In the genomic region with DNA sequence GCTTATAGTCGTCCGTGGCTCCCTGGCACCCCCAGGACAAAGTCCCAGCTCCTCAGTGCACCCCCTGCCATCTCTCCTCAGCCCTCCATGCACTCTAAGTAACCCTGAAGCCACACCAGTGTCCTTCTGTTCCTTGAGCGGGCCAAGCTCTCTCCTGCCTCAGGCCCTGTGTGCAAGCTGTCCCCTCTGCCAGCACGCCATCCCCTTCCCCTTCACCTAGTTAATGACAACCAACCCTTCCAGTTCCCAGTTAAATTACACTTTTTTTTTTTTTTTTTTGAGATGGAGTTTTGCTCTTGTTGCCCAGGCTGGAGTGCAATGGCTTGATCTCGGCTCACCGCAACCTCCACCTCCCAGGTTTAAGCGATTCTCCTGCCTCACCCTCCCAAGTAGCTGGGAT, we compare ENCODE assay signal across 8 cellular contexts. TPM values are rescaled to one million over a fixed set of nuclear protein-coding genes. Genes with fewer than 3 reads are reported as not detected.
DNase-seq lines count a peak whose midpoint lies in the region; ATAC-seq, FAIRE-seq and TF ChIP-seq lines count a peak whose summit lies in the region.
"Not testable (repeated sequence)": the region's sequence is repeated elsewhere in the genome, so short reads cannot be mapped to it uniquely, and the experiment has no call there.
"Had no signal": no experiment of that assay in that cellular context is flagged by ENCODE, and none has a peak within 500 bp of the region (broad histone marks: within the 10 kb centered on the region; RNA-seq: fewer than 3 reads in every experiment).

No MANE protein-coding gene starts in this region.

- not testable (repeated sequence) for H3K4me3 ChIP-seq in mammary epithelial cell (replicated peaks in 1 of 3; ENCODE audit: insufficient read depth in 1 of 3, low read depth in 2 of 3, low read length in 3 of 3); gastroesophageal sphincter; HepG2 (replicated peaks in 1 of 3; ENCODE audit: insufficient read depth in 1 of 3, low read depth in 2 of 3, low read length in 3 of 3); parathyroid adenoma (ENCODE audit: low read depth, low read length); stomach

- not testable (repeated sequence) for H2AFZ ChIP-seq in mammary epithelial cell (ENCODE audit: low read depth, low read length); HepG2 (ENCODE audit: low read length); parathyroid adenoma

- H3K9me3 Mint-ChIP-seq in Calu3 (ENCODE audit: low read depth, unreplicated experiment), result not testable (repeated sequence)

- TF ChIP-seq POLR2A in gastroesophageal sphincter (IDR thresholded peaks at IDR 0.05); HepG2 (IDR thresholded peaks at IDR 0.05; ENCODE audit: insufficient read depth in 1 of 2, low read depth in 2 of 2, low read length in 2 of 2); stomach (IDR thresholded peaks at IDR 0.05): not testable (repeated sequence)

- TF ChIP-seq CTCF in Calu3 (IDR thresholded peaks at IDR 0.05; ENCODE audit: unreplicated experiment); RWPE1 (conservative IDR thresholded peaks at IDR 0.05; ENCODE audit: low read depth); mammary epithelial cell (conservative IDR thresholded peaks at IDR 0.05 in 1 of 2, IDR thresholded peaks at IDR 0.05 in 1 of 2; ENCODE audit: extremely low read depth in 1 of 2, insufficient read depth in 1 of 2, low read depth in 1 of 2, low read length in 2 of 2); gastroesophageal sphincter (IDR thresholded peaks at IDR 0.05); HepG2 (CRISPR knock-in tag; IDR thresholded peaks at IDR 0.05); parathyroid adenoma (IDR thresholded peaks at IDR 0.05); stomach (IDR thresholded peaks at IDR 0.05): not testable (repeated sequence)

- peaks cover 51% of the 10 kb centered on the region for H3K4me1 Mint-ChIP-seq in Calu3 (ENCODE audit: low read depth, unreplicated experiment)

- FAIRE-seq in HepG2 (lab: Jason Lieb, UNC), result not testable (repeated sequence)

- BruUV-seq in Calu3 (replicated peaks; lab: Mats Ljungman, UMichigan); mammary epithelial cell (replicated peaks; lab: Mats Ljungman, UMichigan); HepG2 (replicated peaks; lab: Mats Ljungman, UMichigan): not testable (repeated sequence)

- not testable (repeated sequence) for H3K9me3 ChIP-seq in mammary epithelial cell (replicated peaks; ENCODE audit: insufficient read depth, low read length); gastroesophageal sphincter; HepG2 (ENCODE audit: low read length); parathyroid adenoma (ENCODE audit: control insufficient read depth, low read length); stomach

- peaks cover 34% of the 10 kb centered on the region for H3K27me3 Mint-ChIP-seq in Calu3 (ENCODE audit: unreplicated experiment)

- 40% methylated on average over 5 of the region's 7 CpGs for WGBS in mammary epithelial cell (ENCODE audit: low coverage, missing lambda C conversion rate)
- 79 to 85% methylated on average over 4 of the region's 7 CpGs for WGBS in gastroesophageal sphincter (ENCODE audit: low coverage in 1 of 2), 2 donors
- 76% methylated on average over 7 of the region's 7 CpGs for WGBS in HepG2 (ENCODE audit: low lambda C conversion rate)
- WGBS in stomach, 5 donors, result 69 to 85% (median 81%) methylated on average over 7 of the region's 7 CpGs

- H3K27me3 ChIP-seq in mammary epithelial cell (ENCODE audit: insufficient read depth, low read length); gastroesophageal sphincter; HepG2 (ENCODE audit: control insufficient read depth in 1 of 2, insufficient read depth in 2 of 2, low read length in 2 of 2); parathyroid adenoma (ENCODE audit: control insufficient read depth, insufficient read depth, low read length): not testable (repeated sequence)
- H3K27me3 ChIP-seq in stomach, result peaks cover 0 to 27% (median 4%) of the 10 kb centered on the region in 3 donors

- intact Hi-C loops in Calu3 (cut with micrococcal nuclease; ENCODE audit: unreplicated experiment), result loop anchor here (5.0 to 10.0 kb wide), 2 partner anchors 94 to 154 kb away; no protein-coding TSS in a partner anchor
- intact Hi-C loops in mammary epithelial cell (cut with micrococcal nuclease), result loop anchor here (1.0 to 2.0 kb wide), 3 partner anchors 19 to 90 kb away; a partner anchor contains a TSS
- intact Hi-C loops in HepG2 (cut with micrococcal nuclease; ENCODE audit: unreplicated experiment), result not testable (repeated sequence)
- intact Hi-C loops in stomach (cut with DNase I; ENCODE audit: low total_unique reads), result loop anchor here (5.0 kb wide), 1 partner anchor 99 kb away; no protein-coding TSS in a partner anchor

- POLR2A ChIA-PET in RWPE1 (lab: Yijun Ruan, JAX; ENCODE audit: low non-redundant PET), result interaction anchor here (0.7 to 1.1 kb wide), 2 partner anchors 19 to 43 kb away, joined by 4 to 6 read pairs; a partner anchor contains a TSS
- POLR2A ChIA-PET in HepG2 (lab: Yijun Ruan, JAX), result interaction anchor here (1.2 to 2.1 kb wide), 4 partner anchors 9 to 131 kb away, joined by 4 to 11 read pairs (median 8); a partner anchor contains a TSS

- CTCF ChIA-PET in Calu3 (lab: Charles Lee) (interaction anchor here (1.1 to 5.3 kb wide), 6 partner anchors 8 to 121 kb away, joined by 3 to 45 read pairs (median 5); a partner anchor contains a TSS), RWPE1 (lab: Yijun Ruan, JAX) (interaction anchor here (1.4 to 2.1 kb wide), 4 partner anchors 101 to 156 kb away, joined by 4 to 7 read pairs (median 5); no protein-coding TSS in a partner anchor), HepG2 (lab: Yijun Ruan, JAX; ENCODE audit: low intra/inter-chr PET ratio, low total read pairs) (interaction anchor here (1.5 kb wide), 1 partner anchor 96 kb away, joined by 6 read pairs; no protein-coding TSS in a partner anchor)
- CTCF ChIA-PET in mammary epithelial cell (lab: Charles Lee; ENCODE audit: low non-redundant PET), result not testable (repeated sequence)

- ATAC-seq in gastroesophageal sphincter, HepG2: not testable (repeated sequence)

- peak overlapping the region; percentile 69 for H3K27ac Mint-ChIP-seq in Calu3 (ENCODE audit: unreplicated experiment)

- H3K4me1 ChIP-seq in mammary epithelial cell (ENCODE audit: insufficient read depth, low read length) (peaks cover 37% of the 10 kb centered on the region), gastroesophageal sphincter (peaks cover 0 to 53% (median 18%) of the 10 kb centered on the region in 3 donors), HepG2 (ENCODE audit: insufficient read depth, low read length) (peaks cover 44% of the 10 kb centered on the region), stomach (peaks cover 25 to 70% (median 49%) of the 10 kb centered on the region in 4 donors)
- not testable (repeated sequence) for H3K4me1 ChIP-seq in parathyroid adenoma

- H3K4me2 ChIP-seq in mammary epithelial cell (ENCODE audit: insufficient read depth, low read depth, low read length) (peak overlapping the region; percentile 66), HepG2 (ENCODE audit: low read depth, low read length) (0 out of 2 replicates have a peak overlapping the region, but pooled peaks have one; percentile 67)
- not testable (repeated sequence) for H3K4me2 ChIP-seq in parathyroid adenoma (ENCODE audit: low read length)

- dilution Hi-C loops in mammary epithelial cell (cut with HindIII; ENCODE audit: low sequenced_read_pairs), result not testable (repeated sequence)

- not testable (repeated sequence) for TF ChIP-seq EP300 in gastroesophageal sphincter (IDR thresholded peaks at IDR 0.05); HepG2 (IDR thresholded peaks at IDR 0.05; ENCODE audit: low read depth in 2 of 2, low read length in 2 of 2); HepG2 (CRISPR knock-in tag; IDR thresholded peaks at IDR 0.05; ENCODE audit: borderline replicate concordance); stomach (IDR thresholded peaks at IDR 0.05)

- H3K79me2 ChIP-seq in mammary epithelial cell (ENCODE audit: insufficient read depth, low read length); HepG2 (ENCODE audit: insufficient read depth, low read length); parathyroid adenoma: not testable (repeated sequence)

- H3K36me3 Mint-ChIP-seq in Calu3 (ENCODE audit: insufficient read depth, unreplicated experiment), result peaks cover 73% of the 10 kb centered on the region

- in situ Hi-C loops in mammary epithelial cell (cut with MboI; ENCODE audit: low sequenced_read_pairs in 2 of 2); HepG2 (cut with HindIII; ENCODE audit: extremely low pct_ligation_motif_present, low pct_unique_long_range_greater_than_20kb): not testable (repeated sequence)

- TF ChIP-seq RAD21 in HepG2 (CRISPR knock-in tag; IDR thresholded peaks at IDR 0.05), result not testable (repeated sequence)

- not testable (repeated sequence) for H3K9ac ChIP-seq in mammary epithelial cell (ENCODE audit: insufficient read depth, low read length); HepG2 (ENCODE audit: insufficient read depth, low read depth, low read length); parathyroid adenoma

- H3K4me3 Mint-ChIP-seq in Calu3 (ENCODE audit: low read depth, unreplicated experiment), result peak overlapping the region; percentile 19

- not testable (repeated sequence) for H4K20me1 ChIP-seq in mammary epithelial cell (ENCODE audit: insufficient read depth, low read length); HepG2 (ENCODE audit: insufficient read depth, low read length)

- H3K36me3 ChIP-seq in mammary epithelial cell (ENCODE audit: insufficient read depth, low read length); gastroesophageal sphincter; HepG2 (replicated peaks in 1 of 2; ENCODE audit: control insufficient read depth in 1 of 2, insufficient read depth in 2 of 2, low read length in 2 of 2); parathyroid adenoma (ENCODE audit: control insufficient read depth, insufficient read depth, low read length); stomach: not testable (repeated sequence)

- peak overlapping the region; percentile 97 for H3K27ac ChIP-seq in RWPE1
- peak overlapping the region; percentile 37 for H3K27ac ChIP-seq in mammary epithelial cell (ENCODE audit: insufficient read depth, low read depth, low read length)
- peak overlapping the region in 3 of 4 donors; percentile 69 to 81 (median 70) for H3K27ac ChIP-seq in gastroesophageal sphincter
- not testable (repeated sequence) for H3K27ac ChIP-seq in HepG2 (ENCODE audit: extremely low read length, insufficient read depth, low read length)
- H3K27ac ChIP-seq in parathyroid adenoma, result peak overlapping the region; percentile 40
- H3K27ac ChIP-seq in stomach, result peak overlapping the region in 3 of 5 donors; percentile 51 to 80 (median 55)

- not testable (repeated sequence) for DNase-seq in Calu3; RWPE1 (ENCODE audit: low spot score); mammary epithelial cell; HepG2 (ENCODE audit: low spot score); stomach

RNA-seq across cellular contexts. Expression of a gene that starts 19.3 kb away (rescaled TPM):
- total RNA-seq in Calu3 (2022) (98.1 and 109 TPM in 2 replicates), mammary epithelial cell (10 to 100 TPM; 36.3 to 72.1 TPM), gastroesophageal sphincter (10 to 100 TPM; 28.6 to 56.7 (median 47.0) TPM), HepG2 (2016; rRNA removed; fragmentation: Illumina TruSeq; extraction: Trizol) (9.6 and 16.5 TPM in 2 replicates), stomach (100 to 1,000 TPM in 2 of 5 donors, 10 to 100 TPM in 3; 39.3 to 229 (median 75.9) TPM)
- polyA plus RNA-seq in mammary epithelial cell (31.8 TPM), HepG2 (2011; rRNA removed) (39.3 and 48.3 TPM in 2 replicates), stomach (10 to 100 TPM; 46.3 to 63.7 (median 48.8) TPM)
- polyA minus RNA-seq in mammary epithelial cell, result 48.4 TPM
- 2.8 and 3.0 TPM in 2 replicates for total RNA-seq in HepG2 (2016; cell fraction: cytosol; rRNA removed; fragmentation: Illumina TruSeq; extraction: Trizol; ENCODE audit: low read depth)
- total RNA-seq in HepG2 (2016; cell fraction: insoluble cytoplasmic fraction; rRNA removed; fragmentation: Illumina TruSeq; extraction: Trizol), result 8.4 and 15.9 TPM in 2 replicates
- total RNA-seq in HepG2 (2016; cell fraction: membrane; rRNA removed; fragmentation: Illumina TruSeq; extraction: Trizol), result 4.9 and 7.0 TPM in 2 replicates
- 16.4 and 17.2 TPM in 2 replicates for total RNA-seq in HepG2 (2016; cell fraction: nucleus; rRNA removed; fragmentation: Illumina TruSeq; extraction: Trizol)
- 18.2 and 20.7 TPM in 2 replicates for polyA plus RNA-seq in HepG2 (2011; cell fraction: cytosol; rRNA removed)
- 185 and 188 TPM in 2 replicates for polyA plus RNA-seq in HepG2 (2011; cell fraction: nucleus; rRNA removed)
- polyA plus RNA-seq in HepG2 (2012), result 26.4 and 29.2 TPM in 2 replicates
- 3.2 and 3.5 TPM in 2 replicates for polyA plus RNA-seq in HepG2 (2016; cell fraction: cytosol; fragmentation: Illumina TruSeq; extraction: Trizol; ENCODE audit: low read depth)
- polyA plus RNA-seq in HepG2 (2016; cell fraction: insoluble cytoplasmic fraction; fragmentation: Illumina TruSeq; extraction: Trizol; ENCODE audit: low read depth), result 14.6 and 14.8 TPM in 2 replicates
- polyA plus RNA-seq in HepG2 (2016; cell fraction: membrane; fragmentation: Illumina TruSeq; extraction: Trizol; ENCODE audit: low read depth), result 6.2 and 6.8 TPM in 2 replicates
- 61.4 and 71.7 TPM in 2 replicates for polyA plus RNA-seq in HepG2 (2016; cell fraction: nucleus; fragmentation: Illumina TruSeq; extraction: Trizol; ENCODE audit: insufficient read depth, low read depth)
- 37.0 and 50.0 TPM in 2 replicates for polyA minus RNA-seq in HepG2 (2011; rRNA and poly(A)+ RNA removed; ENCODE audit: low replicate concordance)
- polyA minus RNA-seq in HepG2 (2011; cell fraction: cytosol; rRNA and poly(A)+ RNA removed), result 7.5 and 8.4 TPM in 2 replicates
- polyA minus RNA-seq in HepG2 (2011; cell fraction: nucleus; rRNA and poly(A)+ RNA removed), result 37.6 and 43.0 TPM in 2 replicates

RNA-seq across cellular contexts. Expression of a gene that starts 23.2 kb away (rescaled TPM):
- total RNA-seq in Calu3 (2022) (1.0 and 2.4 TPM in 2 replicates), mammary epithelial cell (1 to 10 TPM; 1.5 to 5.8 TPM), gastroesophageal sphincter (1 to 10 TPM in 1 of 4 donors, under 1 TPM in 3; 0.13 to 1.2 (median 0.30) TPM), HepG2 (2016; rRNA removed; fragmentation: Illumina TruSeq; extraction: Trizol) (0.22 and 0.29 TPM in 2 replicates), stomach (10 to 100 TPM in 1 of 5 donors, 1 to 10 TPM in 1, under 1 TPM in 2, not detected in 1; 0.45 to 23.5 (median 1.1) TPM)
- polyA plus RNA-seq in mammary epithelial cell (0.46 TPM), HepG2 (2011; rRNA removed) (0.18 and 0.30 TPM in 2 replicates), stomach (1 to 10 TPM; 1.1 to 3.5 (median 2.8) TPM)
- polyA minus RNA-seq in mammary epithelial cell, result 0.31 TPM
- total RNA-seq in HepG2 (2016; cell fraction: cytosol; rRNA removed; fragmentation: Illumina TruSeq; extraction: Trizol; ENCODE audit: low read depth), result 0.10 and 0.18 TPM in 2 replicates
- total RNA-seq in HepG2 (2016; cell fraction: insoluble cytoplasmic fraction; rRNA removed; fragmentation: Illumina TruSeq; extraction: Trizol), result 0.27 and 0.45 TPM in 2 replicates
- total RNA-seq in HepG2 (2016; cell fraction: membrane; rRNA removed; fragmentation: Illumina TruSeq; extraction: Trizol), result 0.09 and 0.21 TPM in 2 replicates
- total RNA-seq in HepG2 (2016; cell fraction: nucleus; rRNA removed; fragmentation: Illumina TruSeq; extraction: Trizol), result 0.38 and 0.47 TPM in 2 replicates
- 0.10 and 0.19 TPM in 2 replicates for polyA plus RNA-seq in HepG2 (2011; cell fraction: cytosol; rRNA removed)
- polyA plus RNA-seq in HepG2 (2011; cell fraction: nucleus; rRNA removed), result 1.7 and 2.2 TPM in 2 replicates
- polyA plus RNA-seq in HepG2 (2012), result 1.6 and 2.0 TPM in 2 replicates
- polyA plus RNA-seq in HepG2 (2016; cell fraction: cytosol; fragmentation: Illumina TruSeq; extraction: Trizol; ENCODE audit: low read depth), result 0.05 and 0.07 TPM in 2 replicates
- 0.45 and 0.47 TPM in 2 replicates for polyA plus RNA-seq in HepG2 (2016; cell fraction: insoluble cytoplasmic fraction; fragmentation: Illumina TruSeq; extraction: Trizol; ENCODE audit: low read depth)
- 0.09 and 0.14 TPM in 2 replicates for polyA plus RNA-seq in HepG2 (2016; cell fraction: membrane; fragmentation: Illumina TruSeq; extraction: Trizol; ENCODE audit: low read depth)
- polyA plus RNA-seq in HepG2 (2016; cell fraction: nucleus; fragmentation: Illumina TruSeq; extraction: Trizol; ENCODE audit: insufficient read depth, low read depth), result 1.5 and 1.6 TPM in 2 replicates
- 0.16 and 0.23 TPM in 2 replicates for polyA minus RNA-seq in HepG2 (2011; rRNA and poly(A)+ RNA removed; ENCODE audit: low replicate concordance)
- 0.18 and 0.69 TPM in 2 replicates for polyA minus RNA-seq in HepG2 (2011; cell fraction: cytosol; rRNA and poly(A)+ RNA removed)
- 0.25 and 0.39 TPM in 2 replicates for polyA minus RNA-seq in HepG2 (2011; cell fraction: nucleus; rRNA and poly(A)+ RNA removed)
- total RNA-seq: H4 had no signal

RNA-seq across cellular contexts. Expression of a gene that starts 33.1 kb away (rescaled TPM):
- total RNA-seq in Calu3 (2022) (9.6 and 9.9 TPM in 2 replicates), mammary epithelial cell (1 to 10 TPM in 1 of 2 donors, under 1 TPM in 1; 0.50 to 2.0 TPM), gastroesophageal sphincter (under 1 TPM in 3 of 4 donors, not detected in 1; 0.16 to 0.42 (median 0.27) TPM), HepG2 (2016; rRNA removed; fragmentation: Illumina TruSeq; extraction: Trizol) (0.17 and 0.20 TPM in 2 replicates), stomach (1 to 10 TPM in 2 of 5 donors, under 1 TPM in 1, not detected in 2; 0.92 to 4.6 (median 1.0) TPM)
- polyA plus RNA-seq in mammary epithelial cell (0.45 TPM), HepG2 (2011; rRNA removed) (0.46 and 0.51 TPM in 2 replicates), stomach (under 1 TPM in 2 of 3 donors, not detected in 1; 0.19 to 0.75 TPM)
- 2.7 TPM for polyA minus RNA-seq in mammary epithelial cell
- 0.09 TPM in 1 of 2 replicates, not detected in the other for total RNA-seq in HepG2 (2016; cell fraction: cytosol; rRNA removed; fragmentation: Illumina TruSeq; extraction: Trizol; ENCODE audit: low read depth)
- 0.15 and 0.19 TPM in 2 replicates for total RNA-seq in HepG2 (2016; cell fraction: insoluble cytoplasmic fraction; rRNA removed; fragmentation: Illumina TruSeq; extraction: Trizol)
- total RNA-seq in HepG2 (2016; cell fraction: membrane; rRNA removed; fragmentation: Illumina TruSeq; extraction: Trizol), result 0.10 and 0.15 TPM in 2 replicates
- 0.25 and 0.43 TPM in 2 replicates for total RNA-seq in HepG2 (2016; cell fraction: nucleus; rRNA removed; fragmentation: Illumina TruSeq; extraction: Trizol)
- polyA plus RNA-seq in HepG2 (2011; cell fraction: cytosol; rRNA removed), result 0.14 and 0.17 TPM in 2 replicates
- polyA plus RNA-seq in HepG2 (2011; cell fraction: nucleus; rRNA removed), result 3.1 and 3.8 TPM in 2 replicates
- polyA plus RNA-seq in HepG2 (2012), result 0.72 and 0.89 TPM in 2 replicates
- 0.03 TPM in 1 of 2 replicates, not detected in the other for polyA plus RNA-seq in HepG2 (2016; cell fraction: cytosol; fragmentation: Illumina TruSeq; extraction: Trizol; ENCODE audit: low read depth)
- 0.05 and 0.12 TPM in 2 replicates for polyA plus RNA-seq in HepG2 (2016; cell fraction: insoluble cytoplasmic fraction; fragmentation: Illumina TruSeq; extraction: Trizol; ENCODE audit: low read depth)
- 0.11 TPM in 1 of 2 replicates, not detected in the other for polyA plus RNA-seq in HepG2 (2016; cell fraction: membrane; fragmentation: Illumina TruSeq; extraction: Trizol; ENCODE audit: low read depth)
- 0.65 and 0.97 TPM in 2 replicates for polyA plus RNA-seq in HepG2 (2016; cell fraction: nucleus; fragmentation: Illumina TruSeq; extraction: Trizol; ENCODE audit: insufficient read depth, low read depth)
- 3.6 TPM in 2 replicates for polyA minus RNA-seq in HepG2 (2011; rRNA and poly(A)+ RNA removed; ENCODE audit: low replicate concordance)
- polyA minus RNA-seq in HepG2 (2011; cell fraction: cytosol; rRNA and poly(A)+ RNA removed), result 0.20 and 0.35 TPM in 2 replicates
- 2.0 and 2.4 TPM in 2 replicates for polyA minus RNA-seq in HepG2 (2011; cell fraction: nucleus; rRNA and poly(A)+ RNA removed)

RNA-seq across cellular contexts. Expression of a gene that starts 42.7 kb away (rescaled TPM):
- 75.0 and 76.7 TPM in 2 replicates for total RNA-seq in Calu3 (2022)
- 10 to 100 TPM; 35.3 to 45.9 TPM for total RNA-seq in mammary epithelial cell
- polyA plus RNA-seq in mammary epithelial cell, result 32.1 TPM
- 15.8 TPM for polyA minus RNA-seq in mammary epithelial cell
- total RNA-seq in gastroesophageal sphincter, result 10 to 100 TPM; 28.9 to 33.1 (median 32.7) TPM
- total RNA-seq in HepG2 (2016; rRNA removed; fragmentation: Illumina TruSeq; extraction: Trizol), result 46.6 and 52.3 TPM in 2 replicates
- 5.2 and 5.4 TPM in 2 replicates for total RNA-seq in HepG2 (2016; cell fraction: cytosol; rRNA removed; fragmentation: Illumina TruSeq; extraction: Trizol; ENCODE audit: low read depth)
- 41.4 and 47.5 TPM in 2 replicates for total RNA-seq in HepG2 (2016; cell fraction: insoluble cytoplasmic fraction; rRNA removed; fragmentation: Illumina TruSeq; extraction: Trizol)
- total RNA-seq in HepG2 (2016; cell fraction: membrane; rRNA removed; fragmentation: Illumina TruSeq; extraction: Trizol), result 11.1 and 15.5 TPM in 2 replicates
- total RNA-seq in HepG2 (2016; cell fraction: nucleus; rRNA removed; fragmentation: Illumina TruSeq; extraction: Trizol), result 19.7 and 21.0 TPM in 2 replicates
- polyA plus RNA-seq in HepG2 (2011; rRNA removed), result 10.8 and 13.4 TPM in 2 replicates
- polyA plus RNA-seq in HepG2 (2011; cell fraction: cytosol; rRNA removed), result 10.4 and 13.0 TPM in 2 replicates
- polyA plus RNA-seq in HepG2 (2011; cell fraction: nucleus; rRNA removed), result 13.4 and 14.2 TPM in 2 replicates
- 13.3 and 14.3 TPM in 2 replicates for polyA plus RNA-seq in HepG2 (2012)
- polyA plus RNA-seq in HepG2 (2016; cell fraction: cytosol; fragmentation: Illumina TruSeq; extraction: Trizol; ENCODE audit: low read depth), result 4.1 and 4.4 TPM in 2 replicates
- polyA plus RNA-seq in HepG2 (2016; cell fraction: insoluble cytoplasmic fraction; fragmentation: Illumina TruSeq; extraction: Trizol; ENCODE audit: low read depth), result 36.7 and 46.2 TPM in 2 replicates
- 5.9 and 7.9 TPM in 2 replicates for polyA plus RNA-seq in HepG2 (2016; cell fraction: membrane; fragmentation: Illumina TruSeq; extraction: Trizol; ENCODE audit: low read depth)
- polyA plus RNA-seq in HepG2 (2016; cell fraction: nucleus; fragmentation: Illumina TruSeq; extraction: Trizol; ENCODE audit: insufficient read depth, low read depth), result 23.1 and 26.5 TPM in 2 replicates
- polyA minus RNA-seq in HepG2 (2011; rRNA and poly(A)+ RNA removed; ENCODE audit: low replicate concordance), result 25.6 and 30.2 TPM in 2 replicates
- 12.1 and 17.9 TPM in 2 replicates for polyA minus RNA-seq in HepG2 (2011; cell fraction: cytosol; rRNA and poly(A)+ RNA removed)
- polyA minus RNA-seq in HepG2 (2011; cell fraction: nucleus; rRNA and poly(A)+ RNA removed), result 13.7 and 20.3 TPM in 2 replicates
- total RNA-seq in stomach, result 10 to 100 TPM in 4 of 5 donors, 1 to 10 TPM in 1; 5.8 to 49.4 (median 18.5) TPM
- 10 to 100 TPM in 2 of 3 donors, 1 to 10 TPM in 1; 7.6 to 13.9 (median 12.8) TPM for polyA plus RNA-seq in stomach
